Comparison of ENCODE assay signal across 2 cellular contexts in the genomic region with DNA sequence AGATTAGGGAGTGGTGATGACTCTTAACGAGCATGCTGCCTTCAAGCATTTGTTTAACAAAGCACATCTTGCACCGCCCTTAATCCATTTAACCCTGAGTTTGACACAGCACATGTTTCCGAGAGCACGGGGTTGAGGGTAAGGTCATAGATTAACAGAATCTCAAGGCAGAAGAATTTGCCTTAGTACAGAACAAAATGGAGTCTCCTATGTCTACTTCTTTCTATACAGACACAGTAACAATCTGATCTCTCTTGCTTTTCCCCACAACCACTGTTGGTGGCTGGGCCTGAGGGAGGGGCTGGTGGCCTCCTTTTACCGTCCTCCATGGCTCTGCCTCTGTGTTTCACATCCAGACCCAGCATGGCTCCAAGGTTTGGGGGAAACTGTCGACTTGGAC.
TF ChIP-seq lines count a peak whose summit lies in the region.
"Not testable (repeated sequence)": the region's sequence is repeated elsewhere in the genome, so short reads cannot be mapped to it uniquely, and the experiment has no call there.

No MANE protein-coding gene starts in this region.

TF ChIP-seq in HEK293, 187 proteins besides CTCF, POLR2A, EP300 and RAD21:
- TF ChIP-seq SP3 (tag by site-specific recombination; IDR thresholded peaks at IDR 0.05) = 0 out of 2 replicates have a peak, but pooled peaks have one; percentile 10
- TF ChIP-seq WT1 (tag by site-specific recombination; IDR thresholded peaks at IDR 0.05) = peak; percentile 80
- peak; percentile 80 for TF ChIP-seq KLF1 (tag by site-specific recombination; IDR thresholded peaks at IDR 0.05)

TF ChIP-seq in K562, 482 proteins besides CTCF, POLR2A, EP300 and RAD21 (continues in another document):
- TF ChIP-seq TEAD1 (CRISPR knock-in tag; IDR thresholded peaks at IDR 0.05) (peak in 1 of 2 experiments; percentile 94; a peak in 2 of 4 replicates), CXXC5 (CRISPR knock-in tag; IDR thresholded peaks at IDR 0.05) (peak; percentile 92), ZNF584 (CRISPR knock-in tag; IDR thresholded peaks at IDR 0.05; ENCODE audit: low read depth) (peak; percentile 74), TCFL5 (CRISPR knock-in tag; conservative IDR thresholded peaks at IDR 0.05) (peak; percentile 86), STAT5B (CRISPR knock-in tag; IDR thresholded peaks at IDR 0.05) (peak; percentile 57; the same call in 1 of the 2 replicates), MTF1 (CRISPR knock-in tag; IDR thresholded peaks at IDR 0.05; ENCODE audit: borderline replicate concordance) (peak; percentile 72; the same call in 1 of the 2 replicates), SMAD4 (CRISPR knock-in tag; conservative IDR thresholded peaks at IDR 0.05) (peak; percentile 98), ATF1 (tag; IDR thresholded peaks at IDR 0.05) (peak; percentile 69), ZKSCAN3 (CRISPR knock-in tag; IDR thresholded peaks at IDR 0.05) (peak; percentile 34; the same call in 1 of the 2 replicates), NFXL1 (CRISPR knock-in tag; IDR thresholded peaks at IDR 0.05) (peak; percentile 90), ZNF239 (CRISPR knock-in tag; IDR thresholded peaks at IDR 0.05) (peak; percentile 83), ZNF23 (CRISPR knock-in tag; IDR thresholded peaks at IDR 0.05) (peak; percentile 81), EP400 (IDR thresholded peaks at IDR 0.05) (peak; percentile 50; the same call in 1 of the 2 replicates), L3MBTL2 (IDR thresholded peaks at IDR 0.05) (peak; percentile 84), ZNF354B (CRISPR knock-in tag; IDR thresholded peaks at IDR 0.05) (peak; percentile 84), MAZ (CRISPR knock-in tag; conservative IDR thresholded peaks at IDR 0.05 in 1 of 2, IDR thresholded peaks at IDR 0.05 in 1 of 2) (peak in 1 of 2 experiments; percentile 84; a peak in 2 of 4 replicates), ZNF445 (CRISPR knock-in tag; IDR thresholded peaks at IDR 0.05; ENCODE audit: low read depth) (peak; percentile 86), KLF6 (CRISPR knock-in tag; IDR thresholded peaks at IDR 0.05; ENCODE audit: borderline replicate concordance) (peak; percentile 96), PTRF (tag; IDR thresholded peaks at IDR 0.05) (peak; percentile 97), ILK (tag; IDR thresholded peaks at IDR 0.05; ENCODE audit: borderline replicate concordance, low read depth) (peak; percentile 85), SMAD3 (CRISPR knock-in tag; conservative IDR thresholded peaks at IDR 0.05) (peak; percentile 96), ZNF41 (CRISPR knock-in tag; conservative IDR thresholded peaks at IDR 0.05) (peak; percentile 91), BACH1 (tag; IDR thresholded peaks at IDR 0.05) (peak; percentile 71), HIVEP1 (CRISPR knock-in tag; IDR thresholded peaks at IDR 0.05) (peak; percentile 92; the same call in 1 of the 2 replicates)
- TF ChIP-seq, protein P1, sequence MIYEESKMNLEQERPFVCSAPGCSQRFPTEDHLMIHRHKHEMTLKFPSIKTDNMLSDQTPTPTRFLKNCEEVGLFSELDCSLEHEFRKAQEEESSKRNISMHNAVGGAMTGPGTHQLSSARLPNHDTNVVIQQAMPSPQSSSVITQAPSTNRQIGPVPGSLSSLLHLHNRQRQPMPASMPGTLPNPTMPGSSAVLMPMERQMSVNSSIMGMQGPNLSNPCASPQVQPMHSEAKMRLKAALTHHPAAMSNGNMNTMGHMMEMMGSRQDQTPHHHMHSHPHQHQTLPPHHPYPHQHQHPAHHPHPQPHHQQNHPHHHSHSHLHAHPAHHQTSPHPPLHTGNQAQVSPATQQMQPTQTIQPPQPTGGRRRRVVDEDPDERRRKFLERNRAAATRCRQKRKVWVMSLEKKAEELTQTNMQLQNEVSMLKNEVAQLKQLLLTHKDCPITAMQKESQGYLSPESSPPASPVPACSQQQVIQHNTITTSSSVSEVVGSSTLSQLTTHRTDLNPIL (CRISPR knock-in tag; IDR thresholded peaks at IDR 0.05) = peak; percentile 61; the same call in 1 of the 2 replicates
- TF ChIP-seq ATF1 (CRISPR knock-in tag; IDR thresholded peaks at IDR 0.05) = not testable (repeated sequence)
- TF ChIP-seq, protein P2, sequence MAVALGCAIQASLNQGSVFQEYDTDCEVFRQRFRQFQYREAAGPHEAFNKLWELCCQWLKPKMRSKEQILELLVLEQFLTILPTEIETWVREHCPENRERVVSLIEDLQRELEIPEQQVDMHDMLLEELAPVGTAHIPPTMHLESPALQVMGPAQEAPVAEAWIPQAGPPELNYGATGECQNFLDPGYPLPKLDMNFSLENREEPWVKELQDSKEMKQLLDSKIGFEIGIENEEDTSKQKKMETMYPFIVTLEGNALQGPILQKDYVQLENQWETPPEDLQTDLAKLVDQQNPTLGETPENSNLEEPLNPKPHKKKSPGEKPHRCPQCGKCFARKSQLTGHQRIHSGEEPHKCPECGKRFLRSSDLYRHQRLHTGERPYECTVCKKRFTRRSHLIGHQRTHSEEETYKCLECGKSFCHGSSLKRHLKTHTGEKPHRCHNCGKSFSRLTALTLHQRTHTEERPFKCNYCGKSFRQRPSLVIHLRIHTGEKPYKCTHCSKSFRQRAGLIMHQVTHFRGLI (CRISPR knock-in tag; IDR thresholded peaks at IDR 0.05) = peak; percentile 85
- TF ChIP-seq, protein P3, sequence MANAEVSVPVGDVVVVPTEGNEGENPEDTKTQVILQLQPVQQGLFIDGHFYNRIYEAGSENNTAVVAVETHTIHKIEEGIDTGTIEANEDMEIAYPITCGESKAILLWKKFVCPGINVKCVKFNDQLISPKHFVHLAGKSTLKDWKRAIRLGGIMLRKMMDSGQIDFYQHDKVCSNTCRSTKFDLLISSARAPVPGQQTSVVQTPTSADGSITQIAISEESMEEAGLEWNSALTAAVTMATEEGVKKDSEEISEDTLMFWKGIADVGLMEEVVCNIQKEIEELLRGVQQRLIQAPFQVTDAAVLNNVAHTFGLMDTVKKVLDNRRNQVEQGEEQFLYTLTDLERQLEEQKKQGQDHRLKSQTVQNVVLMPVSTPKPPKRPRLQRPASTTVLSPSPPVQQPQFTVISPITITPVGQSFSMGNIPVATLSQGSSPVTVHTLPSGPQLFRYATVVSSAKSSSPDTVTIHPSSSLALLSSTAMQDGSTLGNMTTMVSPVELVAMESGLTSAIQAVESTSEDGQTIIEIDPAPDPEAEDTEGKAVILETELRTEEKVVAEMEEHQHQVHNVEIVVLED (CRISPR knock-in tag; IDR thresholded peaks at IDR 0.05) = peak; percentile 41; the same call in 1 of the 2 replicates
- TF ChIP-seq, protein P4, sequence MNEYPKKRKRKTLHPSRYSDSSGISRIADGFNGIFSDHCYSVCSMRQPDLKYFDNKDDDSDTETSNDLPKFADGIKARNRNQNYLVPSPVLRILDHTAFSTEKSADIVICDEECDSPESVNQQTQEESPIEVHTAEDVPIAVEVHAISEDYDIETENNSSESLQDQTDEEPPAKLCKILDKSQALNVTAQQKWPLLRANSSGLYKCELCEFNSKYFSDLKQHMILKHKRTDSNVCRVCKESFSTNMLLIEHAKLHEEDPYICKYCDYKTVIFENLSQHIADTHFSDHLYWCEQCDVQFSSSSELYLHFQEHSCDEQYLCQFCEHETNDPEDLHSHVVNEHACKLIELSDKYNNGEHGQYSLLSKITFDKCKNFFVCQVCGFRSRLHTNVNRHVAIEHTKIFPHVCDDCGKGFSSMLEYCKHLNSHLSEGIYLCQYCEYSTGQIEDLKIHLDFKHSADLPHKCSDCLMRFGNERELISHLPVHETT (CRISPR knock-in tag; conservative IDR thresholded peaks at IDR 0.05 in 1 of 2, IDR thresholded peaks at IDR 0.05 in 1 of 2) = peak in 1 of 2 experiments; percentile 72; a peak in 2 of 4 replicates
- TF ChIP-seq, protein P5, sequence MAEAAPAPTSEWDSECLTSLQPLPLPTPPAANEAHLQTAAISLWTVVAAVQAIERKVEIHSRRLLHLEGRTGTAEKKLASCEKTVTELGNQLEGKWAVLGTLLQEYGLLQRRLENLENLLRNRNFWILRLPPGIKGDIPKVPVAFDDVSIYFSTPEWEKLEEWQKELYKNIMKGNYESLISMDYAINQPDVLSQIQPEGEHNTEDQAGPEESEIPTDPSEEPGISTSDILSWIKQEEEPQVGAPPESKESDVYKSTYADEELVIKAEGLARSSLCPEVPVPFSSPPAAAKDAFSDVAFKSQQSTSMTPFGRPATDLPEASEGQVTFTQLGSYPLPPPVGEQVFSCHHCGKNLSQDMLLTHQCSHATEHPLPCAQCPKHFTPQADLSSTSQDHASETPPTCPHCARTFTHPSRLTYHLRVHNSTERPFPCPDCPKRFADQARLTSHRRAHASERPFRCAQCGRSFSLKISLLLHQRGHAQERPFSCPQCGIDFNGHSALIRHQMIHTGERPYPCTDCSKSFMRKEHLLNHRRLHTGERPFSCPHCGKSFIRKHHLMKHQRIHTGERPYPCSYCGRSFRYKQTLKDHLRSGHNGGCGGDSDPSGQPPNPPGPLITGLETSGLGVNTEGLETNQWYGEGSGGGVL (CRISPR knock-in tag; IDR thresholded peaks at IDR 0.05) = peak; percentile 64
- TF ChIP-seq, protein P6, sequence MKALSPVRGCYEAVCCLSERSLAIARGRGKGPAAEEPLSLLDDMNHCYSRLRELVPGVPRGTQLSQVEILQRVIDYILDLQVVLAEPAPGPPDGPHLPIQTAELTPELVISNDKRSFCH (CRISPR knock-in tag; IDR thresholded peaks at IDR 0.05) = peak; percentile 75
- TF ChIP-seq, protein P6 (tag; IDR thresholded peaks at IDR 0.05) = peak; percentile 99
- TF ChIP-seq, protein P7, sequence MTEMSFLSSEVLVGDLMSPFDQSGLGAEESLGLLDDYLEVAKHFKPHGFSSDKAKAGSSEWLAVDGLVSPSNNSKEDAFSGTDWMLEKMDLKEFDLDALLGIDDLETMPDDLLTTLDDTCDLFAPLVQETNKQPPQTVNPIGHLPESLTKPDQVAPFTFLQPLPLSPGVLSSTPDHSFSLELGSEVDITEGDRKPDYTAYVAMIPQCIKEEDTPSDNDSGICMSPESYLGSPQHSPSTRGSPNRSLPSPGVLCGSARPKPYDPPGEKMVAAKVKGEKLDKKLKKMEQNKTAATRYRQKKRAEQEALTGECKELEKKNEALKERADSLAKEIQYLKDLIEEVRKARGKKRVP (CRISPR knock-in tag; IDR thresholded peaks at IDR 0.05) = peak; percentile 89
- TF ChIP-seq, protein P8, sequence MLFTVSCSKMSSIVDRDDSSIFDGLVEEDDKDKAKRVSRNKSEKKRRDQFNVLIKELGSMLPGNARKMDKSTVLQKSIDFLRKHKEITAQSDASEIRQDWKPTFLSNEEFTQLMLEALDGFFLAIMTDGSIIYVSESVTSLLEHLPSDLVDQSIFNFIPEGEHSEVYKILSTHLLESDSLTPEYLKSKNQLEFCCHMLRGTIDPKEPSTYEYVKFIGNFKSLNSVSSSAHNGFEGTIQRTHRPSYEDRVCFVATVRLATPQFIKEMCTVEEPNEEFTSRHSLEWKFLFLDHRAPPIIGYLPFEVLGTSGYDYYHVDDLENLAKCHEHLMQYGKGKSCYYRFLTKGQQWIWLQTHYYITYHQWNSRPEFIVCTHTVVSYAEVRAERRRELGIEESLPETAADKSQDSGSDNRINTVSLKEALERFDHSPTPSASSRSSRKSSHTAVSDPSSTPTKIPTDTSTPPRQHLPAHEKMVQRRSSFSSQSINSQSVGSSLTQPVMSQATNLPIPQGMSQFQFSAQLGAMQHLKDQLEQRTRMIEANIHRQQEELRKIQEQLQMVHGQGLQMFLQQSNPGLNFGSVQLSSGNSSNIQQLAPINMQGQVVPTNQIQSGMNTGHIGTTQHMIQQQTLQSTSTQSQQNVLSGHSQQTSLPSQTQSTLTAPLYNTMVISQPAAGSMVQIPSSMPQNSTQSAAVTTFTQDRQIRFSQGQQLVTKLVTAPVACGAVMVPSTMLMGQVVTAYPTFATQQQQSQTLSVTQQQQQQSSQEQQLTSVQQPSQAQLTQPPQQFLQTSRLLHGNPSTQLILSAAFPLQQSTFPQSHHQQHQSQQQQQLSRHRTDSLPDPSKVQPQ (CRISPR knock-in tag; IDR thresholded peaks at IDR 0.05; ENCODE audit: borderline replicate concordance) = peak; percentile 84; the same call in 1 of the 2 replicates
